Comparison of ENCODE assay signal across 30 cellular contexts in genomic region chr6:125558451-125558850, GRCh38.
DNase-seq lines count a peak whose midpoint lies in the region; ATAC-seq, FAIRE-seq and TF ChIP-seq lines count a peak whose summit lies in the region.
"Had no signal": no experiment of that assay in that cellular context is flagged by ENCODE, and none has a peak within 500 bp of the region (broad histone marks: within the 10 kb centered on the region; RNA-seq: fewer than 3 reads in every experiment).

No MANE protein-coding gene starts in this region.

- H3K4me3 Mint-ChIP-seq in stimulated activated naive CD8-positive, alpha-beta T cell treated with anti-CD3 and anti-CD28 coated beads, Interleukin-15, amount 100 ng/mL, for 72 hours = no peak overlapping the region
- peak overlapping the region; percentile 17 for H3K4me3 Mint-ChIP-seq in neural crest cell
- H3K4me3 Mint-ChIP-seq: activated CD4-positive, alpha-beta T cell treated with anti-CD3 and anti-CD28 coated beads, Interleukin-2, amount 10 ng/mL, durations not matched to agents 24 days and 14 days; activated naive CD8-positive, alpha-beta T cell treated with anti-CD3 and anti-CD28 coated beads for 36 hours; CD4-positive, alpha-beta T cell; naive B cell had no signal

- no peak overlapping the region for H3K4me3 ChIP-seq in pancreas
- H3K4me3 ChIP-seq: ascending aorta, colonic mucosa, left lung, SJSA1, skin epidermis, testis had no signal

- TF ChIP-seq CTCF in neural crest cell (conservative IDR thresholded peaks at IDR 0.05) (no peak), pancreas (IDR thresholded peaks at IDR 0.05) (no peak)

- no peaks in the 10 kb centered on the region for H3K9me3 Mint-ChIP-seq in stimulated activated naive CD8-positive, alpha-beta T cell treated with anti-CD3 and anti-CD28 coated beads, Interleukin-15, amount 100 ng/mL, for 72 hours
- H3K9me3 Mint-ChIP-seq in neural crest cell = no peaks in the 10 kb centered on the region
- H3K9me3 Mint-ChIP-seq: activated CD4-positive, alpha-beta T cell treated with anti-CD3 and anti-CD28 coated beads, Interleukin-2, amount 10 ng/mL, durations not matched to agents 24 days and 14 days; activated naive CD8-positive, alpha-beta T cell treated with anti-CD3 and anti-CD28 coated beads for 36 hours; CD4-positive, alpha-beta T cell; naive B cell had no signal

- no peaks in the 10 kb centered on the region for H3K36me3 ChIP-seq in pancreas
- H3K36me3 ChIP-seq: ascending aorta, colonic mucosa, left lung, SJSA1 had no signal

- H3K4me1 ChIP-seq in pancreas = no peaks in the 10 kb centered on the region
- H3K4me1 ChIP-seq: ascending aorta, colonic mucosa, left lung, SJSA1, testis had no signal

- peak; percentile 52 for ATAC-seq in stimulated activated naive CD8-positive, alpha-beta T cell treated with anti-CD3 and anti-CD28 coated beads, Interleukin-15, amount 100 ng/mL, for 72 hours
- ATAC-seq in stimulated activated naive CD8-positive, alpha-beta T cell treated with anti-CD3 and anti-CD28 coated beads, Interleukin-15, Interleukin-2, amounts not matched to agents 100 U/mL and 50 U/mL, for 24 hours = no peak
- ATAC-seq in GM21390 (IDR thresholded peaks at IDR 0.05; ENCODE audit: unreplicated experiment) (no peak), pancreas (no peak)
- ATAC-seq in activated CD4-positive, CD25-positive, alpha-beta regulatory T cell treated with anti-CD3 and anti-CD28 coated beads, Interleukin-2, amount 50 U/mL, for 24 hours = no peak
- ATAC-seq: left lung had no signal

- no peaks in the 10 kb centered on the region for H3K4me1 Mint-ChIP-seq in stimulated activated naive CD8-positive, alpha-beta T cell treated with anti-CD3 and anti-CD28 coated beads, Interleukin-15, amount 100 ng/mL, for 72 hours
- peaks cover 22% of the 10 kb centered on the region for H3K4me1 Mint-ChIP-seq in neural crest cell
- H3K4me1 Mint-ChIP-seq: activated CD4-positive, alpha-beta T cell treated with anti-CD3 and anti-CD28 coated beads, Interleukin-2, amount 10 ng/mL, durations not matched to agents 24 days and 14 days; activated naive CD8-positive, alpha-beta T cell treated with anti-CD3 and anti-CD28 coated beads for 36 hours; naive B cell had no signal

- no peak overlapping the region for H3K27ac Mint-ChIP-seq in stimulated activated naive CD8-positive, alpha-beta T cell treated with anti-CD3 and anti-CD28 coated beads, Interleukin-15, amount 100 ng/mL, for 72 hours
- H3K27ac Mint-ChIP-seq in neural crest cell (ENCODE audit: unreplicated experiment) = peak overlapping the region; percentile 7
- H3K27ac Mint-ChIP-seq: activated CD4-positive, alpha-beta T cell treated with anti-CD3 and anti-CD28 coated beads, Interleukin-2, amount 10 ng/mL, durations not matched to agents 24 days and 14 days; activated naive CD8-positive, alpha-beta T cell treated with anti-CD3 and anti-CD28 coated beads for 36 hours; CD4-positive, alpha-beta T cell; naive B cell had no signal

- no peaks in the 10 kb centered on the region for H3K9me3 ChIP-seq in pancreas
- H3K9me3 ChIP-seq: ascending aorta, colonic mucosa, left lung, SJSA1, testis had no signal

- no peak overlapping the region for H3K27ac ChIP-seq in pancreas
- H3K27ac ChIP-seq: ascending aorta, colonic mucosa, left lung, SJSA1, skin epidermis, testis, VCaP had no signal

- H3K27me3 Mint-ChIP-seq in stimulated activated naive CD8-positive, alpha-beta T cell treated with anti-CD3 and anti-CD28 coated beads, Interleukin-15, amount 100 ng/mL, for 72 hours = peaks cover 17% of the 10 kb centered on the region
- H3K27me3 Mint-ChIP-seq in neural crest cell (ENCODE audit: low read depth) = peaks cover 2% of the 10 kb centered on the region

- 25 to 28% methylated on average over 6 of the region's 6 CpGs for WGBS in pancreas, 2 donors

- no peak for FAIRE-seq in pancreas (lab: Jason Lieb, UNC)
- FAIRE-seq: urothelium cell line had no signal

- peaks cover 0 to 7% (median 0%) of the 10 kb centered on the region in 4 donors for H3K27me3 ChIP-seq in pancreas
- H3K27me3 ChIP-seq: ascending aorta, colonic mucosa, left lung, SJSA1, testis had no signal

- H3K36me3 Mint-ChIP-seq in neural crest cell (ENCODE audit: low read depth) = no peaks in the 10 kb centered on the region
- H3K36me3 Mint-ChIP-seq: activated naive CD8-positive, alpha-beta T cell treated with anti-CD3 and anti-CD28 coated beads for 36 hours; naive B cell had no signal

- DNase-seq in stimulated activated naive CD8-positive, alpha-beta T cell treated with anti-CD3 and anti-CD28 coated beads, Interleukin-15, amount 100 ng/mL, for 72 hours = no peak
- DNase-seq in stimulated activated naive CD8-positive, alpha-beta T cell treated with anti-CD3 and anti-CD28 coated beads, Interleukin-15, Interleukin-2, amounts not matched to agents 100 U/mL and 50 U/mL, for 24 hours = no peak
- DNase-seq in islet precursor cell (peak; percentile 96), neural crest cell (ENCODE audit: low read depth, low spot score) (no peak), pancreas (no peak), NK-92 (lab: John Stamatoyannopoulos, UW; ENCODE audit: unreplicated experiment) (no peak)
- DNase-seq: activated CD4-positive, alpha-beta T cell treated with anti-CD3 and anti-CD28 coated beads, Interleukin-2, amount 10 ng/mL, durations not matched to agents 24 days and 14 days; activated CD8-positive, alpha-beta memory T cell treated with anti-CD3 and anti-CD28 coated beads for 24 hours; activated gamma-delta T cell; activated naive CD8-positive, alpha-beta T cell treated with anti-CD3 and anti-CD28 coated beads for 36 hours; activated T-cell treated with anti-CD3 and anti-CD28 coated beads for 4 hours; CD4-positive, alpha-beta T cell; colonic mucosa; effector memory CD4-positive, alpha-beta T cell; GOT3; Karpas-422; left lung; midbrain; naive B cell; NCI-H2081; stimulated activated naive CD4-positive, alpha-beta T cell treated with Interleukin-2 at 50 U/mL for 16 hours; T-helper 9 cell; testis had no signal

- intact Hi-C loops in pancreas (cut with DNase I) = no loop called here
